ENCODE assay signal across 6 cellular contexts in genomic region chr17:56514899-56515298, GRCh38.
"Had no signal": no experiment of that assay in that cellular context is flagged by ENCODE, and none has a peak within 500 bp of the region (broad histone marks: within the 10 kb centered on the region; RNA-seq: fewer than 3 reads in every experiment).

No MANE protein-coding gene starts in this region.

- DNase-seq: H9, HCEC 1CT, IMR-90 had no signal

- H3K4me3 ChIP-seq: GM23338, K562 had no signal

- H3K27ac ChIP-seq: HL-60 had no signal

- ATAC-seq: GM23338, K562 had no signal
